38 cellular contexts compared by ENCODE assay signal in genomic region chr22:19672054-19672776, GRCh38. TPM values are rescaled to one million over a fixed set of nuclear protein-coding genes. Genes with fewer than 3 reads are reported as not detected.
"Had no signal": no experiment of that assay in that cellular context is flagged by ENCODE, and none has a peak within 500 bp of the region (broad histone marks: within the 10 kb centered on the region; RNA-seq: fewer than 3 reads in every experiment).

No MANE protein-coding gene starts in this region.

- H3K4me3 ChIP-seq: adrenal gland, cardiac muscle cell had no signal

- ATAC-seq: activated CD8-positive, alpha-beta T cell treated with anti-CD3 and anti-CD28 coated beads for 36 hours; activated naive CD4-positive, alpha-beta T cell treated with anti-CD3 and anti-CD28 coated beads, Interleukin-2, amount 50 U/mL, for 72 hours; activated T-cell treated with anti-CD3 and anti-CD28 coated beads, Interleukin-2, amount 50 U/mL, for 4 hours; activated T-cell treated with anti-CD3 and anti-CD28 coated beads, Interleukin-2, amount 50 U/mL, for 72 hours; activated T-helper 17 cell treated with anti-CD3 and anti-CD28 coated beads, Interleukin-2, amount 50 U/mL, for 72 hours had no signal

- FAIRE-seq: bronchial epithelial cell, TTC549 had no signal

- H3K27ac Mint-ChIP-seq: activated B cell treated with CpG ODN at 0.5 μM for 24 hours; activated CD4-positive, alpha-beta memory T cell treated with anti-CD3 and anti-CD28 coated beads for 36 hours; activated CD4-positive, alpha-beta T cell treated with anti-CD3 and anti-CD28 coated beads, Interleukin-2, amount 10 ng/mL, durations not matched to agents 24 days and 14 days; activated CD8-positive, alpha-beta T cell treated with anti-CD3 and anti-CD28 coated beads for 36 hours; activated naive CD4-positive, alpha-beta T cell treated with anti-CD3 and anti-CD28 coated beads for 36 hours; activated naive CD4-positive, alpha-beta T cell treated with anti-CD3 and anti-CD28 coated beads, Interleukin-2, amount 50 U/mL, for 72 hours; activated naive CD8-positive, alpha-beta T cell treated with anti-CD3 and anti-CD28 coated beads for 36 hours; activated T-cell treated with anti-CD3 and anti-CD28 coated beads, Interleukin-2, amount 50 U/mL, for 72 hours; activated T-helper 1 cell treated with anti-CD3 and anti-CD28 coated beads, Interleukin-12 subunit alpha, Interleukin-12 subunit beta, Interleukin-2, Interleukin-4 antibody, amounts not matched to agents 30 ng/mL and 10 ng/mL and 1 ng/mL, durations not matched to agents 14 hours and 24 hours and 36 hours; activated T-helper 17 cell treated with anti-CD3 and anti-CD28 coated beads, Interleukin-2, amount 50 U/mL, for 72 hours; brain; T-helper 1 cell treated with Interleukin-12 subunit alpha and Interleukin-12 subunit beta and Interleukin-4 antibody, amounts not matched to agents 30 μg/mL and 1 μg/mL, for 36 hours; T-helper 2 cell treated with Interferon-gamma antibody and Interleukin-4, amounts not matched to agents 5 μg/mL and 100 μg/mL, for 36 hours had no signal

- H3K4me1 ChIP-seq: adrenal gland had no signal

- H3K9me3 Mint-ChIP-seq: activated B cell treated with CpG ODN at 0.5 μM for 24 hours; activated CD4-positive, alpha-beta memory T cell treated with anti-CD3 and anti-CD28 coated beads for 36 hours; activated CD4-positive, alpha-beta T cell treated with anti-CD3 and anti-CD28 coated beads, Interleukin-2, amount 10 ng/mL, durations not matched to agents 24 days and 14 days; activated CD8-positive, alpha-beta T cell treated with anti-CD3 and anti-CD28 coated beads for 36 hours; activated naive CD4-positive, alpha-beta T cell treated with anti-CD3 and anti-CD28 coated beads for 36 hours; activated naive CD4-positive, alpha-beta T cell treated with anti-CD3 and anti-CD28 coated beads, Interleukin-2, amount 50 U/mL, for 72 hours; activated naive CD8-positive, alpha-beta T cell treated with anti-CD3 and anti-CD28 coated beads for 36 hours; activated T-cell treated with anti-CD3 and anti-CD28 coated beads, Interleukin-2, amount 50 U/mL, for 4 hours; activated T-cell treated with anti-CD3 and anti-CD28 coated beads, Interleukin-2, amount 50 U/mL, for 72 hours; activated T-helper 1 cell treated with anti-CD3 and anti-CD28 coated beads, Interleukin-12 subunit alpha, Interleukin-12 subunit beta, Interleukin-2, Interleukin-4 antibody, amounts not matched to agents 30 ng/mL and 10 ng/mL and 1 ng/mL, durations not matched to agents 14 hours and 24 hours and 36 hours; activated T-helper 17 cell treated with anti-CD3 and anti-CD28 coated beads, Interleukin-2, amount 50 U/mL, for 72 hours; central memory CD8-positive, alpha-beta T cell; T-helper 1 cell treated with Interleukin-12 subunit alpha and Interleukin-12 subunit beta and Interleukin-4 antibody, amounts not matched to agents 30 μg/mL and 1 μg/mL, for 36 hours; T-helper 2 cell treated with Interferon-gamma antibody and Interleukin-4, amounts not matched to agents 5 μg/mL and 100 μg/mL, for 36 hours had no signal

- H3K27me3 Mint-ChIP-seq: activated naive CD8-positive, alpha-beta T cell treated with anti-CD3 and anti-CD28 coated beads for 36 hours had no signal

- H3K27me3 ChIP-seq: adrenal gland, cardiac muscle cell had no signal

- H3K4me1 Mint-ChIP-seq: activated B cell treated with CpG ODN at 0.5 μM for 24 hours; activated CD4-positive, alpha-beta T cell treated with anti-CD3 and anti-CD28 coated beads, Interleukin-2, amount 10 ng/mL, durations not matched to agents 24 days and 14 days; activated naive CD8-positive, alpha-beta T cell treated with anti-CD3 and anti-CD28 coated beads for 36 hours; activated T-helper 17 cell treated with anti-CD3 and anti-CD28 coated beads, Interleukin-2, amount 50 U/mL, for 72 hours; central memory CD8-positive, alpha-beta T cell had no signal

- H3K36me3 ChIP-seq: adrenal gland, cardiac muscle cell had no signal

- H3K27ac ChIP-seq: adrenal gland, cardiac muscle cell, VCaP had no signal

- H3K4me3 Mint-ChIP-seq: activated B cell treated with CpG ODN at 0.5 μM for 24 hours; activated CD4-positive, alpha-beta memory T cell treated with anti-CD3 and anti-CD28 coated beads for 36 hours; activated CD4-positive, alpha-beta T cell treated with anti-CD3 and anti-CD28 coated beads, Interleukin-2, amount 10 ng/mL, durations not matched to agents 24 days and 14 days; activated CD8-positive, alpha-beta T cell treated with anti-CD3 and anti-CD28 coated beads for 36 hours; activated naive CD4-positive, alpha-beta T cell treated with anti-CD3 and anti-CD28 coated beads for 36 hours; activated naive CD8-positive, alpha-beta T cell treated with anti-CD3 and anti-CD28 coated beads for 36 hours; activated T-cell treated with anti-CD3 and anti-CD28 coated beads, Interleukin-2, amount 50 U/mL, for 4 hours; activated T-cell treated with anti-CD3 and anti-CD28 coated beads, Interleukin-2, amount 50 U/mL, for 72 hours; activated T-helper 1 cell treated with anti-CD3 and anti-CD28 coated beads, Interleukin-12 subunit alpha, Interleukin-12 subunit beta, Interleukin-2, Interleukin-4 antibody, amounts not matched to agents 30 ng/mL and 10 ng/mL and 1 ng/mL, durations not matched to agents 14 hours and 24 hours and 36 hours; activated T-helper 17 cell treated with anti-CD3 and anti-CD28 coated beads, Interleukin-2, amount 50 U/mL, for 72 hours; brain; central memory CD8-positive, alpha-beta T cell; T-helper 1 cell treated with Interleukin-12 subunit alpha and Interleukin-12 subunit beta and Interleukin-4 antibody, amounts not matched to agents 30 μg/mL and 1 μg/mL, for 36 hours; T-helper 2 cell treated with Interferon-gamma antibody and Interleukin-4, amounts not matched to agents 5 μg/mL and 100 μg/mL, for 36 hours had no signal

- DNase-seq: activated B cell treated with CpG ODN at 0.5 μM for 24 hours; activated CD4-positive, alpha-beta memory T cell treated with anti-CD3 and anti-CD28 coated beads for 36 hours; activated CD4-positive, alpha-beta T cell treated with anti-CD3 and anti-CD28 coated beads for 4 hours; activated CD4-positive, alpha-beta T cell treated with anti-CD3 and anti-CD28 coated beads, Interleukin-2, amount 10 ng/mL, durations not matched to agents 24 days and 14 days; activated CD4-positive, alpha-beta T cell treated with anti-CD3 and anti-CD28 coated beads, Interleukin-2, amount 50 U/mL, for 1 hour; activated CD4-positive, alpha-beta T cell treated with anti-CD3 and anti-CD28 coated beads, Interleukin-2, amount 50 U/mL, for 4 hours; activated CD4-positive, CD25-positive, alpha-beta regulatory T cell treated with anti-CD3 and anti-CD28 coated beads, Interleukin-2, amount 50 U/mL, for 72 hours; activated CD8-positive, alpha-beta memory T cell treated with anti-CD3 and anti-CD28 coated beads, Interleukin-2, amount 50 U/mL, for 4 hours; activated CD8-positive, alpha-beta T cell treated with anti-CD3 and anti-CD28 coated beads for 36 hours; activated effector memory CD4-positive, alpha-beta T cell treated with anti-CD3 and anti-CD28 coated beads, Interleukin-2, amount 50 U/mL, for 16 hours; activated gamma-delta T cell treated with Interleukin-2 at 50 U/mL for 16 hours; activated naive CD4-positive, alpha-beta T cell; activated naive CD4-positive, alpha-beta T cell treated with anti-CD3 and anti-CD28 coated beads for 36 hours; activated naive CD4-positive, alpha-beta T cell treated with anti-CD3 and anti-CD28 coated beads, Interleukin-2, amount 50 U/mL, for 16 hours; activated naive CD8-positive, alpha-beta T cell treated with anti-CD3 and anti-CD28 coated beads for 36 hours; activated T-cell treated with anti-CD3 and anti-CD28 coated beads for 4 hours; activated T-cell treated with anti-CD3 and anti-CD28 coated beads, Interleukin-2, amount 50 U/mL, for 1 hour; activated T-cell treated with anti-CD3 and anti-CD28 coated beads, Interleukin-2, amount 50 U/mL, for 4 hours; activated T-cell treated with anti-CD3 and anti-CD28 coated beads, Interleukin-2, amount 50 U/mL, for 72 hours; amniotic stem cell; aorta; caudate nucleus; cerebellar nuclear complex; T-helper 1 cell; T-helper 2 cell; T-helper 9 cell had no signal

- H3K36me3 Mint-ChIP-seq: activated CD4-positive, alpha-beta memory T cell treated with anti-CD3 and anti-CD28 coated beads for 36 hours; activated naive CD4-positive, alpha-beta T cell treated with anti-CD3 and anti-CD28 coated beads, Interleukin-2, amount 50 U/mL, for 72 hours; activated naive CD8-positive, alpha-beta T cell treated with anti-CD3 and anti-CD28 coated beads for 36 hours; brain had no signal

- H3K9me3 ChIP-seq: adrenal gland had no signal

RNA-seq across cellular contexts. Expression of gene SEPTIN5, which starts 42.1 kb away (rescaled TPM):
- total RNA-seq: activated B cell treated with CpG ODN at 0.5 μM for 24 hours had no signal

RNA-seq across cellular contexts. Expression of gene GP1BB, which starts 51.1 kb away (rescaled TPM):
- total RNA-seq: activated B cell treated with CpG ODN at 0.5 μM for 24 hours; activated CD4-positive, alpha-beta memory T cell treated with anti-CD3 and anti-CD28 coated beads for 36 hours; activated CD4-positive, alpha-beta T cell treated with anti-CD3 and anti-CD28 coated beads, Interleukin-2, amount 10 ng/mL, durations not matched to agents 24 days and 14 days; activated CD8-positive, alpha-beta T cell treated with anti-CD3 and anti-CD28 coated beads for 36 hours; activated naive CD4-positive, alpha-beta T cell treated with anti-CD3 and anti-CD28 coated beads for 36 hours; activated naive CD4-positive, alpha-beta T cell treated with anti-CD3 and anti-CD28 coated beads, Interleukin-2, amount 50 U/mL, for 72 hours; activated naive CD8-positive, alpha-beta T cell treated with anti-CD3 and anti-CD28 coated beads for 36 hours; activated T-helper 1 cell treated with anti-CD3 and anti-CD28 coated beads, Interleukin-12 subunit alpha, Interleukin-12 subunit beta, Interleukin-2, Interleukin-4 antibody, amounts not matched to agents 30 ng/mL and 10 ng/mL and 1 ng/mL, durations not matched to agents 14 hours and 24 hours and 36 hours; activated T-helper 17 cell treated with anti-CD3 and anti-CD28 coated beads, Interleukin-2, amount 50 U/mL, for 72 hours; bronchial epithelial cell had no signal
